ENCODE assay signal across 1 cellular context in genomic region chr18:6194640-6195039, GRCh38.
TF ChIP-seq lines count a peak whose summit lies in the region.

No MANE protein-coding gene starts in this region.

TF ChIP-seq in H1, 55 proteins besides CTCF, POLR2A, EP300 and RAD21:
- no peak for TF ChIP-seq BACH1 (IDR thresholded peaks at IDR 0.05; ENCODE audit: low read length)
- no peak for TF ChIP-seq SAP30 (IDR thresholded peaks at IDR 0.05; ENCODE audit: insufficient read depth, insufficient replicate concordance, low read length)
- TF ChIP-seq EZH2 (IDR thresholded peaks at IDR 0.05; ENCODE audit: low read depth, low read length, severe bottlenecking), result no peak
- no peak for TF ChIP-seq SIRT6 (IDR thresholded peaks at IDR 0.05; ENCODE audit: low read length)
- TF ChIP-seq SUZ12 (IDR thresholded peaks at IDR 0.05; ENCODE audit: low read length), result no peak
- TF ChIP-seq NRF1 (IDR thresholded peaks at IDR 0.05; ENCODE audit: low read depth, low read length), result no peak
- no peak for TF ChIP-seq TAF1 (IDR thresholded peaks at IDR 0.05; ENCODE audit: low read depth, low read length)
- TF ChIP-seq BRCA1 (IDR thresholded peaks at IDR 0.05; ENCODE audit: low read depth, low read length), result no peak
- no peak for TF ChIP-seq TCF12 (IDR thresholded peaks at IDR 0.05; ENCODE audit: low read depth, low read length)
- TF ChIP-seq KDM5A (IDR thresholded peaks at IDR 0.05; ENCODE audit: low read length), result no peak
- TF ChIP-seq GTF2F1 (IDR thresholded peaks at IDR 0.05; ENCODE audit: borderline replicate concordance, low read depth, low read length), result no peak
- TF ChIP-seq, protein P1, sequence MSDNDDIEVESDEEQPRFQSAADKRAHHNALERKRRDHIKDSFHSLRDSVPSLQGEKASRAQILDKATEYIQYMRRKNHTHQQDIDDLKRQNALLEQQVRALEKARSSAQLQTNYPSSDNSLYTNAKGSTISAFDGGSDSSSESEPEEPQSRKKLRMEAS (IDR thresholded peaks at IDR 0.05), result no peak
- TF ChIP-seq ASH2L (IDR thresholded peaks at IDR 0.05; ENCODE audit: low read length), result no peak
- TF ChIP-seq SP2 (IDR thresholded peaks at IDR 0.05; ENCODE audit: low read length), result no peak
- no peak for TF ChIP-seq SIX5 (IDR thresholded peaks at IDR 0.05; ENCODE audit: low read depth, low read length)
- no peak for TF ChIP-seq KDM4A (IDR thresholded peaks at IDR 0.05; ENCODE audit: low read depth, low read length, severe bottlenecking)
- TF ChIP-seq CHD2 (IDR thresholded peaks at IDR 0.05; ENCODE audit: low read length), result no peak
